7 cellular contexts compared by ENCODE assay signal in genomic region chr10:30878920-30879319, GRCh38.
"Had no signal": no experiment of that assay in that cellular context is flagged by ENCODE, and none has a peak within 500 bp of the region (broad histone marks: within the 10 kb centered on the region; RNA-seq: fewer than 3 reads in every experiment).

No MANE protein-coding gene starts in this region.

- DNase-seq: IMR-90, KBM-7, KG1 had no signal

- H3K9ac ChIP-seq: KMS-11 had no signal

- FAIRE-seq: HTR-8/SVneo, K562 had no signal

- ATAC-seq: K562 had no signal

- H3K4me3 ChIP-seq: K562 had no signal

- H3K27ac ChIP-seq: HL-60, KMS-11 had no signal

- H3K4me2 ChIP-seq: KMS-11 had no signal
